In genomic region chr7:128455556-128456254, GRCh38 we compare ENCODE assay signal across 8 cellular contexts. TPM values are rescaled to one million over a fixed set of nuclear protein-coding genes. Genes with fewer than 3 reads are reported as not detected.
DNase-seq lines count a peak whose midpoint lies in the region; ATAC-seq and TF ChIP-seq lines count a peak whose summit lies in the region.

A gene with protein sequence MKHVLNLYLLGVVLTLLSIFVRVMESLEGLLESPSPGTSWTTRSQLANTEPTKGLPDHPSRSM (plus strand): TSS chr7:128455878. CDS start chr7:128457269, 1,391 bp downstream.

- peaks cover 24% of the 10 kb centered on the region for H3K36me3 ChIP-seq in BLaER1

- peaks cover 63% of the 10 kb centered on the region for H3K4me1 Mint-ChIP-seq in activated CD4-positive, alpha-beta T cell treated with anti-CD3 and anti-CD28 coated beads, Interleukin-2, amount 10 ng/mL, durations not matched to agents 24 days and 14 days

- peak within 1 kb of the TSS; percentile 90 for H3K4me3 Mint-ChIP-seq in activated CD4-positive, alpha-beta T cell treated with anti-CD3 and anti-CD28 coated beads, Interleukin-2, amount 10 ng/mL, durations not matched to agents 24 days and 14 days

- H3K9me3 Mint-ChIP-seq in activated CD4-positive, alpha-beta T cell treated with anti-CD3 and anti-CD28 coated beads, Interleukin-2, amount 10 ng/mL, durations not matched to agents 24 days and 14 days: peaks cover 3% of the 10 kb centered on the region

- intact Hi-C loops in activated CD4-positive, alpha-beta T cell treated with anti-CD3 and anti-CD28 coated beads, Interleukin-2, amount 10 ng/mL, durations not matched to agents 24 days and 14 days (cut with micrococcal nuclease): loop anchor here (1.0 to 10.0 kb wide), 3 partner anchors 45 to 801 kb away; partner anchors contain the start of genes RBM28 and SND1
- intact Hi-C loops in left colon (cut with DNase I, micrococcal nuclease): loop anchor here in 1 of 2 donors (5.0 kb wide), 1 partner anchor 33 kb away; no protein-coding TSS in a partner anchor

- peaks cover 40% of the 10 kb centered on the region for H3K36me3 Mint-ChIP-seq in activated CD4-positive, alpha-beta T cell treated with anti-CD3 and anti-CD28 coated beads, Interleukin-2, amount 10 ng/mL, durations not matched to agents 24 days and 14 days (ENCODE audit: low read depth)

- peaks cover 6% of the 10 kb centered on the region for H3K27me3 Mint-ChIP-seq in activated CD4-positive, alpha-beta T cell treated with anti-CD3 and anti-CD28 coated beads, Interleukin-2, amount 10 ng/mL, durations not matched to agents 24 days and 14 days

- peak within 1 kb of the TSS; percentile 100 for H3K27ac Mint-ChIP-seq in activated CD4-positive, alpha-beta T cell treated with anti-CD3 and anti-CD28 coated beads, Interleukin-2, amount 10 ng/mL, durations not matched to agents 24 days and 14 days

- peaks cover 55% of the 10 kb centered on the region for H3K4me1 ChIP-seq in BLaER1

- H3K4me3 ChIP-seq in BLaER1: peak within 1 kb of the TSS; percentile 87
- peak within 1 kb of the TSS; percentile 93 for H3K4me3 ChIP-seq in coronary artery

- ATAC-seq in GM19328 (IDR thresholded peaks at IDR 0.05; ENCODE audit: unreplicated experiment) (peak; percentile 89), HG03469 (IDR thresholded peaks at IDR 0.05; ENCODE audit: unreplicated experiment) (peak; percentile 74), left colon (peak; percentile 96)

- peak within 1 kb of the TSS; percentile 91 for H3K4me2 ChIP-seq in BLaER1

- H3K27me3 ChIP-seq in BLaER1: no peaks in the 10 kb centered on the region

- peak within 1 kb of the TSS; percentile 95 for H3K27ac ChIP-seq in BLaER1
- peak within 1 kb of the TSS; percentile 78 to 94 for H3K27ac ChIP-seq in coronary artery

- no peaks in the 10 kb centered on the region for H3K9me3 ChIP-seq in BLaER1

- peaks cover 46% of the 10 kb centered on the region for H4K20me1 ChIP-seq in BLaER1

- DNase-seq in NCI-H526 (lab: John Stamatoyannopoulos, UW) (peak; percentile 78 to 97), coronary artery (ENCODE audit: low spot score) (peak; percentile 94), left colon (peak; percentile 92 to 96)
- DNase-seq in activated CD4-positive, alpha-beta T cell treated with anti-CD3 and anti-CD28 coated beads, Interleukin-2, amount 10 ng/mL, durations not matched to agents 24 days and 14 days: peak; percentile 99
- DNase-seq in stimulated activated CD4-positive, alpha-beta T cell treated with anti-CD3 and anti-CD28 coated beads, Interleukin-1b, Interleukin-23, amount 100 ng/mL, for 4 hours (ENCODE audit: low read depth in 2 of 2): peak; percentile 91 to 93

- H3K9ac ChIP-seq in BLaER1: peak within 1 kb of the TSS; percentile 94

- TF ChIP-seq CTCF in coronary artery (IDR thresholded peaks at IDR 0.05): no peak

RNA-seq across cellular contexts. Expression of the gene that starts here (rescaled TPM):
- 171 TPM in 2 replicates for total RNA-seq in activated CD4-positive, alpha-beta T cell treated with anti-CD3 and anti-CD28 coated beads, Interleukin-2, amount 10 ng/mL, durations not matched to agents 24 days and 14 days
- 1 to 10 TPM; 5.8 to 7.3 TPM for total RNA-seq in left colon

Comparison
In these comparisons a context has a peak if more than half of its experiments do, and no peak if none do; other contexts are left out.
1. Peak in every context shown above with its lines: DNase-seq, ATAC-seq, H3K4me3 ChIP-seq and H3K27ac ChIP-seq.
2. RNA of the gene that starts here (total RNA-seq): 171 TPM in activated CD4-positive, alpha-beta T cell treated with anti-CD3 and anti-CD28 coated beads, Interleukin-2, amount 10 ng/mL, durations not matched to agents 24 days and 14 days; 5.8 to 7.3 TPM in left colon; every median in the first group is over 10 times any median in the second.